Comparison of ENCODE assay signal across 8 cellular contexts in the genomic region with DNA sequence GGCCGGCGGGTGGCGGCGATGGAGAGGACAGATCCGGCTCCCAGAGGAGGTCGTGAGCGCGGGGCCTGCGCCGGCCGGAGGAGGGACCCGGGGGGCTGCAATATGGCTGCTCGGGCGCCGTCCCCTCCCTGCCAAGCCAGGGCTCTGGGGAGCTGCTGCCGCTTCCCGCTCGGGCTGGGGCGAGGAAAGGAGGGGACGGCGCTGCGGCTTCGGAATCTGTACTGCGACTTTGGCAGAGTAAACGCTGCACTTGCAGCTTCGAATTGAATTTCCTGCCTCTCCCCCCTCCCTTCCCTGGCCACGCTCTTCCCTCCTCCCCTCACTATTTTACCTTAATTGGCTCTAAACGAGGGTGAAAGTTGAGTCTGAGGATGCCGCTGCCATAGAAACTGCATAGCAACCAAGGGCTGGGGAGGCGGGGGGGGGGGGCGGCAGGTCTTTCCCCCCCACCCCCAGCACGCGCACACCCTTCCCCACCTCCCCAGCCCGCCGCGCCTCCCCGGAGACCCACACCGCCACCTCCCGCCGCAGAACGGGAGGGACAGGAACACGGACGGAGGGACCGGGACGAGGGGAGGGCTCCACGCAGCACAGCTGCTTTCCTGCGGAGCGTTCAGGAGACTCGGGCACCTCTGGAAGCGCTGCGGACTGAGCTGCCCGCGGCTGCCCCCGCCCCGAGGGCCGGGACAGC.
DNase-seq lines count a peak whose midpoint lies in the region; ATAC-seq, FAIRE-seq and TF ChIP-seq lines count a peak whose summit lies in the region.

No MANE protein-coding gene starts in this region.

- H3K4me3 ChIP-seq in bronchial epithelial cell (ENCODE audit: low read depth, low read length), result peak overlapping the region; percentile 3

- peaks cover 6% of the 10 kb centered on the region for H3K4me1 Mint-ChIP-seq in T-helper 1 cell treated with Interleukin-12 subunit alpha and Interleukin-12 subunit beta and Interleukin-4 antibody, amounts not matched to agents 30 μg/mL and 1 μg/mL, for 36 hours (ENCODE audit: low read depth)

- ATAC-seq in HG02642 (IDR thresholded peaks at IDR 0.05; ENCODE audit: poor library complexity, unreplicated experiment) (peak; percentile 58), GM18870 (IDR thresholded peaks at IDR 0.05; ENCODE audit: unreplicated experiment) (no peak)

- H3K36me3 Mint-ChIP-seq in T-helper 1 cell treated with Interleukin-12 subunit alpha and Interleukin-12 subunit beta and Interleukin-4 antibody, amounts not matched to agents 30 μg/mL and 1 μg/mL, for 36 hours (ENCODE audit: low read depth), result no peaks in the 10 kb centered on the region

- no peaks in the 10 kb centered on the region for H3K36me3 ChIP-seq in bronchial epithelial cell (ENCODE audit: control insufficient read depth, insufficient read depth, low read length)

- FAIRE-seq in bronchial epithelial cell (lab: Jason Lieb, UNC), result no peak

- in situ Hi-C loops in G401 (cut with HindIII; ENCODE audit: low sequenced_read_pairs), result no loop called here

- DNase-seq in G401 (ENCODE audit: low spot score), result peak; percentile 19
- DNase-seq in bronchial epithelial cell (ENCODE audit: low read depth), result no peak
- peak; percentile 36 for DNase-seq in stimulated activated CD4-positive, alpha-beta T cell treated with anti-CD3 and anti-CD28 coated beads, Interleukin-4, amount 100 ng/mL, for 1 hour
- DNase-seq in NCI-H2196 treated with DMSO at 0.1 percent for 48 hours (lab: John Stamatoyannopoulos, UW; ENCODE audit: unreplicated experiment), result no peak

- no peak overlapping the region for H3K27ac Mint-ChIP-seq in T-helper 1 cell treated with Interleukin-12 subunit alpha and Interleukin-12 subunit beta and Interleukin-4 antibody, amounts not matched to agents 30 μg/mL and 1 μg/mL, for 36 hours

- peaks cover 38% of the 10 kb centered on the region for H3K27me3 Mint-ChIP-seq in T-helper 1 cell treated with Interleukin-12 subunit alpha and Interleukin-12 subunit beta and Interleukin-4 antibody, amounts not matched to agents 30 μg/mL and 1 μg/mL, for 36 hours (ENCODE audit: low read depth)

- H3K27me3 ChIP-seq in bronchial epithelial cell (ENCODE audit: control insufficient read depth, insufficient read depth, low read length) (peaks cover 4% of the 10 kb centered on the region), layer of hippocampus (ENCODE audit: control insufficient read depth, insufficient read depth, low read length) (peaks cover 4% of the 10 kb centered on the region)

- H3K4me3 Mint-ChIP-seq in T-helper 1 cell treated with Interleukin-12 subunit alpha and Interleukin-12 subunit beta and Interleukin-4 antibody, amounts not matched to agents 30 μg/mL and 1 μg/mL, for 36 hours, result peak overlapping the region; percentile 84

- no peaks in the 10 kb centered on the region for H3K9me3 Mint-ChIP-seq in T-helper 1 cell treated with Interleukin-12 subunit alpha and Interleukin-12 subunit beta and Interleukin-4 antibody, amounts not matched to agents 30 μg/mL and 1 μg/mL, for 36 hours

- H3K27ac ChIP-seq in layer of hippocampus (ENCODE audit: low read depth, low read length), result peak overlapping the region; percentile 60

- no peak for TF ChIP-seq CTCF in bronchial epithelial cell (IDR thresholded peaks at IDR 0.05; ENCODE audit: insufficient read depth, low read length, severe bottlenecking)

Comparison
In these comparisons a context has a peak if more than half of its experiments do, and no peak if none do; other contexts are left out.
1. DNase-seq: peak in G401 (single experiment) and stimulated activated CD4-positive, alpha-beta T cell treated with anti-CD3 and anti-CD28 coated beads, Interleukin-4, amount 100 ng/mL, for 1 hour (single experiment); none in bronchial epithelial cell (single experiment) and NCI-H2196 treated with DMSO at 0.1 percent for 48 hours (single experiment).